Comparison of ENCODE assay signal across 18 cellular contexts in genomic region chr22:47474464-47474863, GRCh38.
A peak's percentile ranks its signal among the peaks of the same experiment; 100 is the strongest.
DNase-seq lines count a peak whose midpoint lies in the region; ATAC-seq and TF ChIP-seq lines count a peak whose summit lies in the region.
"Had no signal": no experiment of that assay in that cellular context is flagged by ENCODE, and none has a peak within 500 bp of the region (broad histone marks: within the 10 kb centered on the region; RNA-seq: fewer than 3 reads in every experiment).

No MANE protein-coding gene starts in this region.

- H3K9me3 ChIP-seq in MM.1S (replicated peaks; ENCODE audit: insufficient read depth, low read length) (no peaks in the 10 kb centered on the region), upper lobe of right lung (no peaks in the 10 kb centered on the region), GM23248 (ENCODE audit: low read depth) (no peaks in the 10 kb centered on the region), psoas muscle (no peaks in the 10 kb centered on the region)
- H3K9me3 ChIP-seq: prostate gland had no signal

- no peaks in the 10 kb centered on the region for H3K9me2 ChIP-seq in MM.1S (replicated peaks; ENCODE audit: insufficient read depth, low read length)
- no peaks in the 10 kb centered on the region for H3K9me2 ChIP-seq in GM23248 (ENCODE audit: insufficient read depth)

- ATAC-seq in upper lobe of right lung (no peak), psoas muscle (no peak)
- ATAC-seq: natural killer cell treated with Interleukin-12 subunit alpha and Interleukin-12 subunit beta and Interleukin-15 and Interleukin-18, amount 100 ng/mL, for 72 hours had no signal

- H3K36me3 ChIP-seq in MM.1S (replicated peaks; ENCODE audit: insufficient read depth, low read length) (no peaks in the 10 kb centered on the region), upper lobe of right lung (no peaks in the 10 kb centered on the region), GM23248 (ENCODE audit: low read depth) (no peaks in the 10 kb centered on the region), psoas muscle (ENCODE audit: insufficient read depth in 1 of 2, low read depth in 1 of 2) (no peaks in the 10 kb centered on the region)
- H3K36me3 ChIP-seq: prostate gland had no signal

- no peak overlapping the region for H3K27ac Mint-ChIP-seq in activated naive CD8-positive, alpha-beta T cell
- H3K27ac Mint-ChIP-seq in activated naive CD8-positive, alpha-beta T cell treated with anti-CD3 and anti-CD28 coated beads for 36 hours = no peak overlapping the region
- H3K27ac Mint-ChIP-seq: dendritic cell treated with granulocyte-macrophage colony-stimulating factor and Interleukin-4, amounts not matched to agents 40 ng/mL and 50 ng/mL, for 4 days; natural killer cell treated with Interleukin-12 subunit alpha and Interleukin-12 subunit beta and Interleukin-15 and Interleukin-18, amount 100 ng/mL, for 72 hours; stimulated activated naive CD8-positive, alpha-beta T cell treated with anti-CD3 and anti-CD28 coated beads, Interleukin-15, Interleukin-2, amounts not matched to agents 100 ng/mL and 50 ng/mL, for 24 hours had no signal

- TF ChIP-seq CTCF in MM.1S (IDR thresholded peaks at IDR 0.05; ENCODE audit: low read length) (no peak), fibroblast of pulmonary artery (IDR thresholded peaks at IDR 0.05; ENCODE audit: low read length, missing control alignments) (no peak), upper lobe of right lung (IDR thresholded peaks at IDR 0.05) (no peak), psoas muscle (IDR thresholded peaks at IDR 0.05) (no peak)

- H3K4me1 ChIP-seq in MM.1S (ENCODE audit: low read length) = 0 out of 2 replicates have a peak, but pooled peaks cover 4% of the 10 kb centered on the region
- H3K4me1 ChIP-seq in upper lobe of right lung = peaks cover 9% of the 10 kb centered on the region
- H3K4me1 ChIP-seq in GM23248 (ENCODE audit: insufficient read depth) = no peaks in the 10 kb centered on the region
- H3K4me1 ChIP-seq in psoas muscle = no peaks in the 10 kb centered on the region
- H3K4me1 ChIP-seq: prostate gland had no signal

- no peaks in the 10 kb centered on the region for H3K9me3 Mint-ChIP-seq in activated naive CD8-positive, alpha-beta T cell (ENCODE audit: low read depth)
- no peaks in the 10 kb centered on the region for H3K9me3 Mint-ChIP-seq in activated naive CD8-positive, alpha-beta T cell treated with anti-CD3 and anti-CD28 coated beads for 36 hours
- H3K9me3 Mint-ChIP-seq: dendritic cell treated with granulocyte-macrophage colony-stimulating factor and Interleukin-4, amounts not matched to agents 40 ng/mL and 50 ng/mL, for 4 days; natural killer cell treated with Interleukin-12 subunit alpha and Interleukin-12 subunit beta and Interleukin-15 and Interleukin-18, amount 100 ng/mL, for 72 hours; stimulated activated naive CD8-positive, alpha-beta T cell treated with anti-CD3 and anti-CD28 coated beads, Interleukin-15, Interleukin-2, amounts not matched to agents 100 ng/mL and 50 ng/mL, for 24 hours had no signal

- H3K4me3 Mint-ChIP-seq in activated naive CD8-positive, alpha-beta T cell = peak overlapping the region; percentile 24
- H3K4me3 Mint-ChIP-seq in activated naive CD8-positive, alpha-beta T cell treated with anti-CD3 and anti-CD28 coated beads for 36 hours = no peak overlapping the region
- H3K4me3 Mint-ChIP-seq: dendritic cell treated with granulocyte-macrophage colony-stimulating factor and Interleukin-4, amounts not matched to agents 40 ng/mL and 50 ng/mL, for 4 days; natural killer cell treated with Interleukin-12 subunit alpha and Interleukin-12 subunit beta and Interleukin-15 and Interleukin-18, amount 100 ng/mL, for 72 hours; stimulated activated naive CD8-positive, alpha-beta T cell treated with anti-CD3 and anti-CD28 coated beads, Interleukin-15, Interleukin-2, amounts not matched to agents 100 ng/mL and 50 ng/mL, for 24 hours had no signal

- WGBS in GM23248 (ENCODE audit: low coverage in 1 of 2, low lambda C conversion rate in 2 of 2, missing lambda C conversion rate in 2 of 2), 2 experiments = 52 to 54% methylated on average over 6 of the region's 6 CpGs
- WGBS in psoas muscle, 3 donors = 26 to 30% (median 28%) methylated on average over 6 of the region's 6 CpGs

- peaks cover 11% of the 10 kb centered on the region for H3K27me3 Mint-ChIP-seq in activated naive CD8-positive, alpha-beta T cell
- peaks cover 27% of the 10 kb centered on the region for H3K27me3 Mint-ChIP-seq in activated naive CD8-positive, alpha-beta T cell treated with anti-CD3 and anti-CD28 coated beads for 36 hours
- H3K27me3 Mint-ChIP-seq: dendritic cell treated with granulocyte-macrophage colony-stimulating factor and Interleukin-4, amounts not matched to agents 40 ng/mL and 50 ng/mL, for 4 days had no signal

- H4K20me1 ChIP-seq in MM.1S (ENCODE audit: insufficient read depth, low read length) = no peaks in the 10 kb centered on the region
- no peaks in the 10 kb centered on the region for H4K20me1 ChIP-seq in GM23248 (ENCODE audit: insufficient read depth)

- H3K27me3 ChIP-seq in MM.1S (replicated peaks; ENCODE audit: insufficient read depth, low read length) (no peaks in the 10 kb centered on the region), upper lobe of right lung (peaks cover 5% of the 10 kb centered on the region), GM23248 (replicated peaks; ENCODE audit: insufficient read depth) (no peaks in the 10 kb centered on the region), psoas muscle (ENCODE audit: insufficient read depth in 3 of 3, low read length in 2 of 3) (peaks cover 0 to 2% (median 0%) of the 10 kb centered on the region in 3 donors)

- in situ Hi-C loops in GM23248 (cut with MboI) = no loop called here

- no peaks in the 10 kb centered on the region for H3F3A ChIP-seq in MM.1S (ENCODE audit: insufficient read depth, low read length)
- H3F3A ChIP-seq in GM23248 (ENCODE audit: insufficient read depth) = no peaks in the 10 kb centered on the region

- peak overlapping the region; percentile 16; the same call in 1 of the 2 replicates for H2AFZ ChIP-seq in MM.1S (ENCODE audit: low read length)
- H2AFZ ChIP-seq in GM23248 = no peak overlapping the region

- H3K27ac ChIP-seq in MM.1S (ENCODE audit: low read length) = no peak overlapping the region
- H3K27ac ChIP-seq in upper lobe of right lung = no peak overlapping the region
- H3K27ac ChIP-seq in GM23248 = no peak overlapping the region
- H3K27ac ChIP-seq in psoas muscle = no peak overlapping the region
- H3K27ac ChIP-seq: prostate gland, VCaP had no signal

- H3K4me1 Mint-ChIP-seq in activated naive CD8-positive, alpha-beta T cell (ENCODE audit: low read depth) = peaks cover 16% of the 10 kb centered on the region
- H3K4me1 Mint-ChIP-seq in activated naive CD8-positive, alpha-beta T cell treated with anti-CD3 and anti-CD28 coated beads for 36 hours = peaks cover 14% of the 10 kb centered on the region

- no peak for DNase-seq in activated naive CD8-positive, alpha-beta T cell treated with anti-CD3 and anti-CD28 coated beads for 36 hours
- DNase-seq in MM.1S (peak; percentile 39), fibroblast of pulmonary artery (ENCODE audit: low read depth) (peak; percentile 20), upper lobe of right lung (no peak), GM23248 (no peak), KG1 (lab: John Stamatoyannopoulos, UW) (no peak), psoas muscle (no peak)
- DNase-seq: NCI-H1092 treated with DMSO at 0.1 percent for 48 hours; NCI-H2171; NK-92 treated with Interleukin-12 subunit alpha and Interleukin-12 subunit beta, amount 100 ng/mL, for 24 hours; stimulated activated CD4-positive, alpha-beta T cell treated with anti-CD3 and anti-CD28 coated beads, Interleukin-12 subunit alpha, Interleukin-12 subunit beta, amount 100 ng/mL, for 4 hours had no signal

- no peak overlapping the region for H3K9ac ChIP-seq in MM.1S (ENCODE audit: low read length)
- no peak overlapping the region for H3K9ac ChIP-seq in GM23248

- H3K79me2 ChIP-seq in MM.1S (ENCODE audit: low read length) (no peaks in the 10 kb centered on the region), GM23248 (ENCODE audit: insufficient read depth) (no peaks in the 10 kb centered on the region)

- intact Hi-C loops in upper lobe of right lung (cut with DNase I) = no loop called here
- intact Hi-C loops in psoas muscle (cut with DNase I) = loop anchor here in 1 of 2 donors (10.0 kb wide), 1 partner anchor 550 kb away; no protein-coding TSS in a partner anchor

- H3K4me3 ChIP-seq in MM.1S (ENCODE audit: low read length) = no peak overlapping the region
- no peak overlapping the region for H3K4me3 ChIP-seq in fibroblast of pulmonary artery (replicated peaks; ENCODE audit: low read depth, low read length)
- peak overlapping the region; percentile 6 for H3K4me3 ChIP-seq in upper lobe of right lung
- no peak overlapping the region for H3K4me3 ChIP-seq in GM23248
- no peak overlapping the region for H3K4me3 ChIP-seq in psoas muscle
- H3K4me3 ChIP-seq: lung, prostate gland had no signal

- no peaks in the 10 kb centered on the region for H3K36me3 Mint-ChIP-seq in activated naive CD8-positive, alpha-beta T cell
- H3K36me3 Mint-ChIP-seq in activated naive CD8-positive, alpha-beta T cell treated with anti-CD3 and anti-CD28 coated beads for 36 hours = no peaks in the 10 kb centered on the region
- H3K36me3 Mint-ChIP-seq: natural killer cell treated with Interleukin-12 subunit alpha and Interleukin-12 subunit beta and Interleukin-15 and Interleukin-18, amount 100 ng/mL, for 72 hours had no signal

- H3K4me2 ChIP-seq in MM.1S (ENCODE audit: low read depth, low read length) (peak overlapping the region; percentile 31), GM23248 (ENCODE audit: unreplicated experiment) (no peak overlapping the region)

Comparison
In these comparisons a context has a peak if more than half of its experiments do, and no peak if none do; other contexts are left out.
1. DNase-seq: peak in MM.1S (single experiment) and fibroblast of pulmonary artery (single experiment); none in activated naive CD8-positive, alpha-beta T cell treated with anti-CD3 and anti-CD28 coated beads for 36 hours (single experiment), upper lobe of right lung (single experiment), GM23248 (single experiment), KG1 (single experiment) and psoas muscle (0 of 2).